In genomic region chr20:18904624-18905023, GRCh38 we compare ENCODE assay signal across 1 cellular context.
TF ChIP-seq lines count a peak whose summit lies in the region.

No MANE protein-coding gene starts in this region.

TF ChIP-seq in WTC11, 78 proteins besides CTCF, POLR2A, EP300 and RAD21 (continued from another document):
- TF ChIP-seq ZNF425 (CRISPR knock-in tag; conservative IDR thresholded peaks at IDR 0.05) = no peak
- no peak for TF ChIP-seq IRF2 (CRISPR knock-in tag; IDR thresholded peaks at IDR 0.05; ENCODE audit: borderline replicate concordance, low read depth)
- TF ChIP-seq AR (CRISPR knock-in tag; IDR thresholded peaks at IDR 0.05) = no peak
